In the genomic region with DNA sequence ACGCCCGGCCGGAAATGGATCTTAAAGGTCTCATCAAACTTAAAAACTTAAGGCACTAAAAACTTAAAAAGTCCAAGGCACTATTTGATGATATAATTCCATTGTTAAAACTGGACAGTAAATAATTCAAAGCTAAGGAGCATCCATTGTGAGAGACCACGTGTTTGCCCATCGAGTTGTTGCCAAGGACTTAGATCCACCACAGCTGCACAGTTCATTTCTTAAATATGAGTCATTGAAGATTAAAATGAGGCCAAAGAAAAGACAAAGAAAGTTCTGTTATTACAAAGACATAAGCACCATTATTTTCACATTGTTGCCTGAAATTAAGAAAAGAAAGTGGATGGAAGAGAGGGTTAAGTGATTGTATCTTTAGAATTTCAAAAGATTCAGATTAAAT, we compare ENCODE assay signal across 17 cellular contexts.
DNase-seq lines count a peak whose midpoint lies in the region; ATAC-seq, FAIRE-seq and TF ChIP-seq lines count a peak whose summit lies in the region.
"Had no signal": no experiment of that assay in that cellular context is flagged by ENCODE, and none has a peak within 500 bp of the region (broad histone marks: within the 10 kb centered on the region; RNA-seq: fewer than 3 reads in every experiment).

No MANE protein-coding gene starts in this region.

- H3K27ac ChIP-seq in mesenchymal stem cell (ENCODE audit: low read length, poor library complexity, severe bottlenecking) (no peak overlapping the region), hepatocyte (no peak overlapping the region)
- H3K27ac ChIP-seq: breast epithelium, KMS-11, lower lobe of right lung, Peyer's patch, thyroid gland had no signal

- DNase-seq in AG10803 (ENCODE audit: low read depth) = peak; percentile 63
- DNase-seq in NCI-H226 = peak; percentile 39
- peak; percentile 11 for DNase-seq in mesenchymal stem cell
- DNase-seq in NCI-H1092 treated with DMSO at 0.1 percent for 48 hours (lab: John Stamatoyannopoulos, UW) = no peak
- DNase-seq in hepatocyte (ENCODE audit: low spot score) = no peak
- DNase-seq: activated CD4-positive, alpha-beta T cell treated with anti-CD3 and anti-CD28 coated beads, Interleukin-2, amount 50 U/mL, for 4 hours; lower lobe of right lung; NCI-H1694 treated with DMSO at 0.1 percent for 48 hours; NCI-H524 treated with DMSO at 0.1 percent for 48 hours; Peyer's patch; T1000; thyroid gland had no signal

- no peak overlapping the region for H2AK5ac ChIP-seq in mesenchymal stem cell (ENCODE audit: low read length, severe bottlenecking)

- H3K9ac ChIP-seq in mesenchymal stem cell (ENCODE audit: low read length) = no peak overlapping the region
- H3K9ac ChIP-seq: KMS-11 had no signal

- H3K27me3 ChIP-seq in mesenchymal stem cell (ENCODE audit: control insufficient read depth in 1 of 2, insufficient read depth in 1 of 2, low read length in 2 of 2) (no peaks in the 10 kb centered on the region), hepatocyte (no peaks in the 10 kb centered on the region)
- H3K27me3 ChIP-seq: breast epithelium, Peyer's patch, thyroid gland had no signal

- no peak overlapping the region for H4K8ac ChIP-seq in mesenchymal stem cell (ENCODE audit: low read length)

- no peak overlapping the region for H3K14ac ChIP-seq in mesenchymal stem cell (ENCODE audit: low read length in 2 of 2)

- WGBS in mesenchymal stem cell = 0% methylated on average over 2 of the region's 5 CpGs
- 86% methylated on average over 5 of the region's 5 CpGs for WGBS in hepatocyte (ENCODE audit: low lambda C conversion rate, missing lambda C conversion rate)

- H3K18ac ChIP-seq in mesenchymal stem cell (ENCODE audit: low read depth in 1 of 2, low read length in 2 of 2) = no peak overlapping the region

- H2BK12ac ChIP-seq in mesenchymal stem cell (ENCODE audit: low read length in 2 of 2) = no peak overlapping the region

- H3K4me3 ChIP-seq in AG10803 (ENCODE audit: low read length) (no peak overlapping the region), mesenchymal stem cell (ENCODE audit: insufficient read depth in 1 of 2, low read depth in 1 of 2, low read length in 2 of 2) (no peak overlapping the region), hepatocyte (no peak overlapping the region)
- H3K4me3 ChIP-seq: breast epithelium, lower lobe of right lung, Peyer's patch, thyroid gland had no signal

- H3K9me3 ChIP-seq in mesenchymal stem cell (ENCODE audit: control insufficient read depth, low read length) = no peaks in the 10 kb centered on the region
- H3K9me3 ChIP-seq in hepatocyte (ENCODE audit: low read depth) = no peaks in the 10 kb centered on the region
- H3K9me3 ChIP-seq: breast epithelium, lower lobe of right lung, Peyer's patch, thyroid gland had no signal

- H3K23ac ChIP-seq in mesenchymal stem cell (ENCODE audit: low read length in 2 of 2) = no peak overlapping the region

- no peak for ATAC-seq in HG03139 (IDR thresholded peaks at IDR 0.05; ENCODE audit: unreplicated experiment)
- ATAC-seq in GM18868 (IDR thresholded peaks at IDR 0.05; ENCODE audit: unreplicated experiment) = no peak
- ATAC-seq: lower lobe of right lung had no signal

- H3K36me3 ChIP-seq in mesenchymal stem cell (ENCODE audit: control insufficient read depth in 1 of 2, insufficient read depth in 2 of 2, low read depth in 1 of 2, low read length in 2 of 2) (no peaks in the 10 kb centered on the region), hepatocyte (replicated peaks; ENCODE audit: insufficient read depth, low read depth) (no peaks in the 10 kb centered on the region)
- H3K36me3 ChIP-seq: breast epithelium, lower lobe of right lung, Peyer's patch, thyroid gland had no signal

- H3K4me1 ChIP-seq in mesenchymal stem cell (ENCODE audit: control insufficient read depth, insufficient read depth, low read depth, low read length) = no peaks in the 10 kb centered on the region
- H3K4me1 ChIP-seq in hepatocyte (ENCODE audit: insufficient read depth) = no peaks in the 10 kb centered on the region
- H3K4me1 ChIP-seq: breast epithelium, lower lobe of right lung, Peyer's patch, thyroid gland had no signal

- H3K4me2 ChIP-seq in mesenchymal stem cell (ENCODE audit: low read length, poor library complexity, severe bottlenecking) = no peak overlapping the region
- H3K4me2 ChIP-seq in hepatocyte = no peak overlapping the region
- H3K4me2 ChIP-seq: KMS-11 had no signal

- H3K4ac ChIP-seq in mesenchymal stem cell (ENCODE audit: low read depth in 1 of 2, low read length in 2 of 2) = no peak overlapping the region

- H2BK120ac ChIP-seq in mesenchymal stem cell (ENCODE audit: low read depth, low read length) = no peak overlapping the region

- H2BK5ac ChIP-seq in mesenchymal stem cell (ENCODE audit: low read depth, low read length, poor library complexity, severe bottlenecking) = no peak overlapping the region

- H3K79me2 ChIP-seq in hepatocyte = no peaks in the 10 kb centered on the region

- H4K20me1 ChIP-seq in hepatocyte (ENCODE audit: insufficient read depth, poor library complexity, severe bottlenecking) = no peaks in the 10 kb centered on the region

- no peaks in the 10 kb centered on the region for H3K79me1 ChIP-seq in mesenchymal stem cell (replicated peaks; ENCODE audit: low read length, poor library complexity, severe bottlenecking)

- H2AFZ ChIP-seq in mesenchymal stem cell (ENCODE audit: low read depth, low read length) = no peak overlapping the region
- no peak overlapping the region for H2AFZ ChIP-seq in hepatocyte

- H2BK15ac ChIP-seq in mesenchymal stem cell (ENCODE audit: low read depth, poor library complexity, severe bottlenecking) = no peak overlapping the region

- TF ChIP-seq CTCF in AG10803 (conservative IDR thresholded peaks at IDR 0.05; ENCODE audit: low read length) (no peak), hepatocyte (IDR thresholded peaks at IDR 0.05; ENCODE audit: poor library complexity) (no peak)

- H3K9me2 ChIP-seq in hepatocyte (replicated peaks; ENCODE audit: insufficient read depth) = no peaks in the 10 kb centered on the region

- peak; percentile 89 for FAIRE-seq in colon (lab: Jason Lieb, UNC)

- no peak overlapping the region for H4K91ac ChIP-seq in mesenchymal stem cell (ENCODE audit: low read length)

Comparison
In these comparisons a context has a peak if more than half of its experiments do, and no peak if none do; other contexts are left out.
1. DNase-seq: peak in AG10803 (single experiment), NCI-H226 (single experiment) and mesenchymal stem cell (single experiment); none in NCI-H1092 treated with DMSO at 0.1 percent for 48 hours (single experiment) and hepatocyte (single experiment).